In the genomic region with DNA sequence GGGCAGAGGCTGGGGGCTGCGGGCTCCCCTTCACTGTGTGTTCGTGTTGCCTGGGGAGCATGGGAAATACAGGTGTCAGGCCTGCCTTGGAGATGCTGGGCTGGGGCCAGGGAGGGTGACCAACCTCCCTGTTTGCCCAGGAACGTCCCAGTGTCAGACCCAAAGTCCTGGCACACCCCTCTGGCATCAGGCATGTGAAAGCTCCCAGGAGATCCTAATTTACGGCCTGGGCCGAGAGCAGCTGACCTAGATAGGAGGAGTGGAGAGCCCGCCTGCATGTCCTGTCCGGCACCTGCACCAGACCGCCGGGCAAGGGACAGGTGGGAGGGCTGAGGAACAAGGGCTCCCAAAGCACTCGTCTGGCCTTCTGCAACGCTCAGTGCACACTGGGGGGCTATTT, we compare ENCODE assay signal across 15 cellular contexts.
DNase-seq lines count a peak whose midpoint lies in the region; ATAC-seq and TF ChIP-seq lines count a peak whose summit lies in the region.
"Had no signal": no experiment of that assay in that cellular context is flagged by ENCODE, and none has a peak within 500 bp of the region (broad histone marks: within the 10 kb centered on the region; RNA-seq: fewer than 3 reads in every experiment).

No MANE protein-coding gene starts in this region.

- H3K4me1 ChIP-seq in right atrium auricular region (peaks cover 0 to 20% of the 10 kb centered on the region in 2 donors), right cardiac atrium (ENCODE audit: control insufficient read depth, insufficient read depth, low read length) (no peaks in the 10 kb centered on the region), psoas muscle (no peaks in the 10 kb centered on the region), tibial artery (peaks cover 0 to 97% (median 86%) of the 10 kb centered on the region in 4 donors)
- H3K4me1 ChIP-seq: HAP-1 had no signal

- H3K36me3 ChIP-seq in right atrium auricular region (no peaks in the 10 kb centered on the region), psoas muscle (ENCODE audit: insufficient read depth in 1 of 2, low read depth in 1 of 2) (no peaks in the 10 kb centered on the region), tibial artery (no peaks in the 10 kb centered on the region)
- H3K36me3 ChIP-seq: HAP-1 had no signal

- H3K4me3 ChIP-seq in right atrium auricular region: no peak overlapping the region
- no peak overlapping the region for H3K4me3 ChIP-seq in right cardiac atrium (ENCODE audit: low read length)
- H3K4me3 ChIP-seq in psoas muscle: no peak overlapping the region
- no peak overlapping the region for H3K4me3 ChIP-seq in tibial artery
- H3K4me3 ChIP-seq: HAP-1 had no signal

- H3K27ac ChIP-seq in right atrium auricular region: peak overlapping the region; percentile 11 to 58
- H3K27ac ChIP-seq in right cardiac atrium (ENCODE audit: low read length): no peak overlapping the region
- H3K27ac ChIP-seq in psoas muscle: peak overlapping the region; percentile 30
- peak overlapping the region; percentile 91 to 98 for H3K27ac ChIP-seq in tibial artery
- H3K27ac ChIP-seq: 22Rv1 had no signal

- 73% methylated on average over 11 of the region's 11 CpGs for WGBS in right cardiac atrium
- WGBS in psoas muscle, 3 donors: 37 to 51% (median 42%) methylated on average over 11 of the region's 11 CpGs

- DNase-seq in right atrium auricular region (ENCODE audit: low spot score) (no peak), right cardiac atrium (no peak), psoas muscle (no peak), tibial artery (peak; percentile 54 to 85), NAMALWA (ENCODE audit: low spot score) (no peak), NCI-H146 (lab: John Stamatoyannopoulos, UW) (no peak), DMS79 treated with DMSO at 0.1 percent for 48 hours (lab: John Stamatoyannopoulos, UW) (no peak), posterior vena cava (ENCODE audit: low spot score) (no peak)
- DNase-seq: Calu3; CD4-positive, CD25-positive, alpha-beta regulatory T cell; DMS 273 treated with DMSO at 0.1 percent for 48 hours; DMS79; EL had no signal

- H3K9me3 ChIP-seq in right atrium auricular region: no peaks in the 10 kb centered on the region
- no peaks in the 10 kb centered on the region for H3K9me3 ChIP-seq in right cardiac atrium (ENCODE audit: control insufficient read depth, low read length)
- no peaks in the 10 kb centered on the region for H3K9me3 ChIP-seq in psoas muscle
- H3K9me3 ChIP-seq in tibial artery: no peaks in the 10 kb centered on the region
- H3K9me3 ChIP-seq: HAP-1 had no signal

- ATAC-seq in right cardiac atrium (no peak), psoas muscle (peak in 1 of 4 donors; percentile 17)

- H3K27me3 ChIP-seq in right atrium auricular region (no peaks in the 10 kb centered on the region), right cardiac atrium (ENCODE audit: control insufficient read depth, insufficient read depth) (no peaks in the 10 kb centered on the region), psoas muscle (ENCODE audit: insufficient read depth in 3 of 3, low read length in 2 of 3) (no peaks in the 10 kb centered on the region), tibial artery (no peaks in the 10 kb centered on the region)

- TF ChIP-seq CTCF in right atrium auricular region (IDR thresholded peaks at IDR 0.05) (no peak), psoas muscle (IDR thresholded peaks at IDR 0.05) (no peak), tibial artery (IDR thresholded peaks at IDR 0.05) (no peak)

- intact Hi-C loops in right cardiac atrium (cut with DNase I) (no loop called here), psoas muscle (cut with DNase I) (no loop called here), tibial artery (cut with DNase I; ENCODE audit: low total_unique reads) (loop anchor here (5.0 kb wide), 1 partner anchor 977 kb away; no protein-coding TSS in a partner anchor), posterior vena cava (cut with DNase I) (no loop called here)

Comparison
In these comparisons a context has a peak if more than half of its experiments do, and no peak if none do; other contexts are left out.
1. DNase-seq: peak in tibial artery (2 of 2); none in right atrium auricular region (single experiment), right cardiac atrium (0 of 3), psoas muscle (0 of 2), NAMALWA (single experiment), NCI-H146 (single experiment), DMS79 treated with DMSO at 0.1 percent for 48 hours (single experiment) and posterior vena cava (single experiment).